8 cellular contexts compared by ENCODE assay signal in genomic region chr2:115168457-115168856, GRCh38.
"Had no signal": no experiment of that assay in that cellular context is flagged by ENCODE, and none has a peak within 500 bp of the region (broad histone marks: within the 10 kb centered on the region; RNA-seq: fewer than 3 reads in every experiment).

No MANE protein-coding gene starts in this region.

- FAIRE-seq: G401.6, GM12878, GM12891, GM12892, GM18507, GM19239 had no signal

- DNase-seq: GDM1, GF-D8 had no signal

- ATAC-seq: GM12878 had no signal

- H3K4me3 ChIP-seq: GM12878 had no signal
